Comparison of ENCODE assay signal across 1 cellular context in the genomic region with DNA sequence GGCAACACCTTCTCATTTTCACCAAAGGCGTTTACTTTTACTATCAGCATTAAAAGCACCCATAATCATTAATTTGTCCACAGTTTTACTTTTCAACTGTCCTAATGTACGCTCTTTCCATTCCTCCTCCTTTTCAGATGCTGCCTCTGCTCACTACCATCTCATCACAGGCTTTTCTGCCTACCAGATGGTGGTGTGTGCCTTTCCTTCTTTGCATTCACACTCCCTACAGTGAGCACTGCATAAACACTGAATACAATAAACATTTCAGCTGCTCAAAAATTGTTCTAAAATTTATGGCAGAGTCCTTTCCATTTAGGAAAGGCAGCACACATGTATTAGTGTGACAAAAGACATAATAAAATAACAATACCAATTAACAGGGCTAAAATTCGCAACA.
TF ChIP-seq lines count a peak whose summit lies in the region.

No MANE protein-coding gene starts in this region.

TF ChIP-seq in A549, 52 proteins besides CTCF, POLR2A, EP300 and RAD21 (continued from another document):
- TF ChIP-seq, protein P1, sequence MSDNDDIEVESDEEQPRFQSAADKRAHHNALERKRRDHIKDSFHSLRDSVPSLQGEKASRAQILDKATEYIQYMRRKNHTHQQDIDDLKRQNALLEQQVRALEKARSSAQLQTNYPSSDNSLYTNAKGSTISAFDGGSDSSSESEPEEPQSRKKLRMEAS (IDR thresholded peaks at IDR 0.05) = no peak
- no peak for TF ChIP-seq HEYL (CRISPR knock-in tag; IDR thresholded peaks at IDR 0.05)
